In the genomic region with DNA sequence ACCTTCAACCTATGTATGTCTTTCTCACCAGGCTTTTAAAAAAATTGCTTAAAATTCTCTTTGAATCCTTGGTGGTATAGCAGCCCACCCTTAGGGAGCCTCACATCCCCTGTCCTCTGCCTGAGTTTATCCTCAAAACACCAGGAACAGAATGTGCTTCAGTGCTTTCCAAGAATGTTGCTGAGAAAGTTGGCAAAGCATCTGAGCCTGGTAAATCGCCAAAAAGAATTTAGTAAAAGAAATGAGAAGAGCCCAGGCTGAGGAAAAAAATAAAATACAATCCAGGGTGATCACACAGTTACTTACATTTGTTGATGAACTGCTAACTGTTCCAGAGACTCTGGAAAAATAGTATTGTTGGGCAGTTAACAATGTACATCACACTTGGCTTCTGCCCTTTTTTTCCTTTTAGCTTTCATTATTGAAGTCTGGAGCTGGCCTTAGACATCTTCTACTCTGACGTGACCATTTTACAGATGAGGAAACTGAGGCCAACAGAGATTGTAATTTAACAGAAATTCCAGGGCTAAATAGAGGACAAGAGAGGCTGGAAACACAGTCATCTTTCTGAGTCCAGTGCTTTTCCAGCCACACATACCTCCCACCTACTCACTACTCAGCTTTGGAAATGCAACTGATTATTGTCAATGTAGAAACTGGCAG, we compare ENCODE assay signal across 14 cellular contexts.
DNase-seq lines count a peak whose midpoint lies in the region; ATAC-seq, FAIRE-seq and TF ChIP-seq lines count a peak whose summit lies in the region.
"Had no signal": no experiment of that assay in that cellular context is flagged by ENCODE, and none has a peak within 500 bp of the region (broad histone marks: within the 10 kb centered on the region; RNA-seq: fewer than 3 reads in every experiment).

No MANE protein-coding gene starts in this region.

- no peaks in the 10 kb centered on the region for H3K9me3 Mint-ChIP-seq in astrocyte (ENCODE audit: unreplicated experiment)
- H3K9me3 Mint-ChIP-seq in osteocyte (ENCODE audit: unreplicated experiment), result no peaks in the 10 kb centered on the region
- H3K9me3 Mint-ChIP-seq: naive thymus-derived CD4-positive, alpha-beta T cell had no signal

- H3K36me3 Mint-ChIP-seq in astrocyte (ENCODE audit: low read depth, unreplicated experiment) (no peaks in the 10 kb centered on the region), osteocyte (ENCODE audit: unreplicated experiment) (no peaks in the 10 kb centered on the region)
- H3K36me3 Mint-ChIP-seq: naive thymus-derived CD4-positive, alpha-beta T cell had no signal

- ATAC-seq in GM21526 (IDR thresholded peaks at IDR 0.05; ENCODE audit: low FRiP score, unreplicated experiment), result no peak
- ATAC-seq: naive thymus-derived CD4-positive, alpha-beta T cell; SK-N-SH treated with all-trans-retinoic acid at 6 μM for 48 hours had no signal

- H3K27me3 ChIP-seq in astrocyte (ENCODE audit: insufficient read depth, low read length), result no peaks in the 10 kb centered on the region
- no peaks in the 10 kb centered on the region for H3K27me3 ChIP-seq in vagina

- TF ChIP-seq POLR2A in vagina (IDR thresholded peaks at IDR 0.05), result no peak

- H3K4me1 Mint-ChIP-seq in astrocyte (ENCODE audit: low read depth, unreplicated experiment), result peaks cover 24% of the 10 kb centered on the region
- H3K4me1 Mint-ChIP-seq in osteocyte (ENCODE audit: unreplicated experiment), result peaks cover 11% of the 10 kb centered on the region

- TF ChIP-seq CTCF in astrocyte (IDR thresholded peaks at IDR 0.05; ENCODE audit: insufficient read depth, low read depth, low read length) (no peak), vagina (IDR thresholded peaks at IDR 0.05) (no peak), osteocyte (IDR thresholded peaks at IDR 0.05) (no peak)

- H3K4me3 ChIP-seq in astrocyte (ENCODE audit: insufficient read depth, low read depth, low read length), result no peak overlapping the region
- H3K4me3 ChIP-seq in vagina, result no peak overlapping the region

- H3K36me3 ChIP-seq in astrocyte (ENCODE audit: insufficient read depth, low read length) (no peaks in the 10 kb centered on the region), vagina (no peaks in the 10 kb centered on the region)

- no peak overlapping the region for H3K27ac Mint-ChIP-seq in astrocyte (ENCODE audit: unreplicated experiment)
- H3K27ac Mint-ChIP-seq in osteocyte (ENCODE audit: unreplicated experiment), result no peak overlapping the region
- H3K27ac Mint-ChIP-seq: naive thymus-derived CD4-positive, alpha-beta T cell had no signal

- no peak overlapping the region for H3K4me3 Mint-ChIP-seq in astrocyte (ENCODE audit: unreplicated experiment)
- H3K4me3 Mint-ChIP-seq in osteocyte (ENCODE audit: unreplicated experiment), result no peak overlapping the region
- H3K4me3 Mint-ChIP-seq: naive thymus-derived CD4-positive, alpha-beta T cell had no signal

- H3K27ac ChIP-seq in astrocyte (ENCODE audit: low read depth, low read length) (no peak overlapping the region), vagina (peak overlapping the region; percentile 77)

- DNase-seq in astrocyte (ENCODE audit: low read depth) (peak; percentile 46), globus pallidus (ENCODE audit: low spot score) (peak; percentile 47), occipital lobe (lab: John Stamatoyannopoulos, UW) (peak; percentile 14), vagina (ENCODE audit: extremely low spot score in 2 of 2) (no peak), osteocyte (ENCODE audit: extremely low spot score, unreplicated experiment) (no peak)
- DNase-seq in activated CD8-positive, alpha-beta memory T cell treated with anti-CD3 and anti-CD28 coated beads for 24 hours, result no peak
- DNase-seq: activated CD4-positive, alpha-beta T cell treated with anti-CD3 and anti-CD28 coated beads, Interleukin-2, amount 50 U/mL, for 4 hours; DMS79 treated with DMSO at 0.1 percent for 48 hours; naive thymus-derived CD4-positive, alpha-beta T cell; NCI-H748 treated with DMSO at 0.1 percent for 48 hours; stimulated activated CD4-positive, alpha-beta T cell treated with anti-CD3 and anti-CD28 coated beads, Interleukin-4, amount 100 ng/mL, for 4 hours had no signal

- H3K4me1 ChIP-seq in astrocyte (ENCODE audit: insufficient read depth, low read length), result peaks cover 6% of the 10 kb centered on the region
- H3K4me1 ChIP-seq in vagina, result peaks cover 13% of the 10 kb centered on the region

- H3K27me3 Mint-ChIP-seq in astrocyte (ENCODE audit: low read depth, unreplicated experiment), result peaks cover 23% of the 10 kb centered on the region
- peaks cover 46% of the 10 kb centered on the region for H3K27me3 Mint-ChIP-seq in osteocyte (ENCODE audit: unreplicated experiment)

- H3K9me3 ChIP-seq in astrocyte (ENCODE audit: insufficient read depth, low read depth, low read length) (no peaks in the 10 kb centered on the region), vagina (no peaks in the 10 kb centered on the region)

- intact Hi-C loops in vagina (cut with DNase I), result no loop called here

- H3K79me2 ChIP-seq in astrocyte (ENCODE audit: insufficient read depth, low read length), result no peaks in the 10 kb centered on the region

- no peak overlapping the region for H3K4me2 ChIP-seq in astrocyte (ENCODE audit: low read length)

- no peak overlapping the region for H2AFZ ChIP-seq in astrocyte (ENCODE audit: low read depth, low read length)

- FAIRE-seq in astrocyte (lab: Jason Lieb, UNC), result no peak
- FAIRE-seq: frontal cortex had no signal

- H4K20me1 ChIP-seq in astrocyte (ENCODE audit: insufficient read depth, low read length), result no peaks in the 10 kb centered on the region

- no peak overlapping the region for H3K9ac ChIP-seq in astrocyte (ENCODE audit: low read length)

Comparison
In these comparisons a context has a peak if more than half of its experiments do, and no peak if none do; other contexts are left out.
1. DNase-seq: peak in astrocyte (single experiment), globus pallidus (single experiment) and occipital lobe (single experiment); none in vagina (0 of 2), activated CD8-positive, alpha-beta memory T cell treated with anti-CD3 and anti-CD28 coated beads for 24 hours (single experiment) and osteocyte (single experiment).